Comparison of ENCODE assay signal across 8 cellular contexts in genomic region chr1:35642472-35642955, GRCh38. TPM values are rescaled to one million over a fixed set of nuclear protein-coding genes. Genes with fewer than 3 reads are reported as not detected.
DNase-seq lines count a peak whose midpoint lies in the region; ATAC-seq lines count a peak whose summit lies in the region.

No MANE protein-coding gene starts in this region.

- H3K4me3 ChIP-seq in GM08714 (ENCODE audit: low read length) (peak overlapping the region; percentile 86), neuronal stem cell (ENCODE audit: low read length in 2 of 2) (peak overlapping the region in 1 of 2 donors; percentile 88)

- H3K27me3 Mint-ChIP-seq in central memory CD8-positive, alpha-beta T cell: peaks cover 39% of the 10 kb centered on the region

- no peak overlapping the region for H4K8ac ChIP-seq in neuronal stem cell (ENCODE audit: low read depth, low read length)

- no peak overlapping the region for H3K9ac ChIP-seq in neuronal stem cell (ENCODE audit: low read depth, low read length, poor library complexity)

- peak overlapping the region; percentile 100 for H3K4me3 Mint-ChIP-seq in central memory CD8-positive, alpha-beta T cell

- H3K4me1 ChIP-seq in neuronal stem cell (ENCODE audit: control insufficient read depth in 2 of 2, insufficient read depth in 1 of 2, low read depth in 1 of 2, low read length in 2 of 2): peaks cover 0 to 4% of the 10 kb centered on the region in 2 donors

- H3K4ac ChIP-seq in neuronal stem cell (ENCODE audit: low read length): no peak overlapping the region

- no peak overlapping the region for H3K23ac ChIP-seq in neuronal stem cell (ENCODE audit: low read depth, low read length, poor library complexity)

- peaks cover 19% of the 10 kb centered on the region for H3K36me3 Mint-ChIP-seq in central memory CD8-positive, alpha-beta T cell (ENCODE audit: insufficient read depth)

- no peak for ATAC-seq in central memory CD8-positive, alpha-beta T cell (replicated peaks; ENCODE audit: extremely low read depth, poor library complexity, severe bottlenecking)
- ATAC-seq in HG02642 (IDR thresholded peaks at IDR 0.05; ENCODE audit: poor library complexity, unreplicated experiment): no peak
- no peak for ATAC-seq in HG03521 (IDR thresholded peaks at IDR 0.05; ENCODE audit: unreplicated experiment)

- H3K9me3 Mint-ChIP-seq in central memory CD8-positive, alpha-beta T cell: no peaks in the 10 kb centered on the region

- no peak overlapping the region for H4K91ac ChIP-seq in neuronal stem cell (ENCODE audit: low read depth, low read length, poor library complexity)

- H2BK120ac ChIP-seq in neuronal stem cell (ENCODE audit: low read depth, low read length): no peak overlapping the region

- peak overlapping the region; percentile 100 for H3K27ac Mint-ChIP-seq in central memory CD8-positive, alpha-beta T cell (ENCODE audit: low read depth)

- peaks cover 0 to 8% of the 10 kb centered on the region in 2 donors for H3K9me3 ChIP-seq in neuronal stem cell (replicated peaks in 1 of 2; ENCODE audit: control insufficient read depth in 2 of 2, insufficient read depth in 1 of 2, low read depth in 1 of 2, low read length in 2 of 2)

- peak overlapping the region; percentile 88 for H2AFZ ChIP-seq in neuronal stem cell (ENCODE audit: low read length)

- no peak overlapping the region for H3K27ac ChIP-seq in neuronal stem cell (replicated peaks; ENCODE audit: low read length)

- no peak overlapping the region for H3K14ac ChIP-seq in neuronal stem cell (ENCODE audit: low read length)

- H2BK15ac ChIP-seq in neuronal stem cell (ENCODE audit: low read length): no peak overlapping the region

- no CpG with 5 or more reads among the region's 14 CpGs for WGBS in neuronal stem cell (ENCODE audit: extremely low coverage in 2 of 2, insufficient read length in 2 of 2, insufficient replicate concordance in 1 of 2), 2 donors

- H3K79me1 ChIP-seq in neuronal stem cell (ENCODE audit: low read depth, low read length): no peaks in the 10 kb centered on the region

- peaks cover 0 to 20% (median 0%) of the 10 kb centered on the region in 3 experiments for H3K27me3 ChIP-seq in neuronal stem cell (ENCODE audit: control insufficient read depth in 3 of 3, insufficient read depth in 3 of 3, low read depth in 1 of 3, low read length in 3 of 3)

- no peak overlapping the region for H2BK5ac ChIP-seq in neuronal stem cell (ENCODE audit: low read length)

- no peak overlapping the region for H3K4me2 ChIP-seq in neuronal stem cell (ENCODE audit: insufficient read depth, low read length, poor library complexity, severe bottlenecking)

- H2BK12ac ChIP-seq in neuronal stem cell (ENCODE audit: low read length): no peak overlapping the region

- no peak overlapping the region for H3K18ac ChIP-seq in neuronal stem cell (ENCODE audit: low read length)

- DNase-seq in NCI-H774 (lab: John Stamatoyannopoulos, UW): peak; percentile 37
- no peak for DNase-seq in central memory CD8-positive, alpha-beta T cell (ENCODE audit: low spot score in 2 of 2)
- DNase-seq in neuronal stem cell (ENCODE audit: low spot score): no peak
- no peak for DNase-seq in GM19240 (ENCODE audit: insufficient read length, low spot score)
- DNase-seq in DMS79 treated with DMSO at 0.1 percent for 48 hours (lab: John Stamatoyannopoulos, UW): no peak

- H2AK5ac ChIP-seq in neuronal stem cell (ENCODE audit: low read depth, low read length): no peak overlapping the region

- peaks cover 35% of the 10 kb centered on the region for H3K4me1 Mint-ChIP-seq in central memory CD8-positive, alpha-beta T cell

- H3K36me3 ChIP-seq in neuronal stem cell (replicated peaks in 1 of 2; ENCODE audit: control insufficient read depth in 2 of 2, insufficient read depth in 2 of 2, low read length in 2 of 2): peaks cover 0 to 21% of the 10 kb centered on the region in 2 donors

RNA-seq across cellular contexts. Expression of gene PSMB2, which starts 1.2 kb away (rescaled TPM):
- 128 TPM for polyA plus RNA-seq in neuronal stem cell (2013, experiment 1 of 2)
- 125 TPM for polyA plus RNA-seq in neuronal stem cell (2013, experiment 2 of 2)
